Comparison of ENCODE assay signal across 1 cellular context in the genomic region with DNA sequence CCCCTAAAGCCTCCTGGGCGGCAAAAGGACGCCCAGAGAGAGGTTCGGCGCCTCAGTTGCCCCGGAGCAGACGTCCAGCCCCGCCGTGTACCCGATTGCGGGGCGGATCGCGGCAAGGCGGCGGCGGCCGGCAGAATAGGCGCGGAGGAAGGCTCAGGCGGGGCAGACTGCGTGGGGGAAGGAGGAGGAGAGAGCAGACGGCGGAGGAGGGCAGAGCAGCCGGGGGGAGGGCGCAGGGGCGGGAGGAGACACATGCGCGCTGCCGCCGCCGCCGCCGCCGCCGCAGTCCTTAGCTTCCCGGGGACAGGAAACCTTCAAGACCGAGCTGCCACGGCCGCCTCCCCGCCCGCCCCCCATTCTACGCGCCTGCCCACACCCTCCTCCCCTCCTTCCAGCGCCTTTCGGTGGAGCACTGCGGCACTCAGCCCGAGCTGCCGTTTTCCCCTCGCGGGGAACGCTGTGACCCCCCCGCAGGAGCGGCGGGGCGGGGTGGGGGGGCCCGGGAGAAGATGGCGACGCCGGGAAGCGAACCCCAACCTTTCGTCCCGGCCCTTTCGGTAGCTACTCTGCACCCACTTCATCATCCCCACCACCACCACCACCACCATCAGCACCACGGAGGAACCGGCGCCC.
TF ChIP-seq lines count a peak whose summit lies in the region.

A gene with protein sequence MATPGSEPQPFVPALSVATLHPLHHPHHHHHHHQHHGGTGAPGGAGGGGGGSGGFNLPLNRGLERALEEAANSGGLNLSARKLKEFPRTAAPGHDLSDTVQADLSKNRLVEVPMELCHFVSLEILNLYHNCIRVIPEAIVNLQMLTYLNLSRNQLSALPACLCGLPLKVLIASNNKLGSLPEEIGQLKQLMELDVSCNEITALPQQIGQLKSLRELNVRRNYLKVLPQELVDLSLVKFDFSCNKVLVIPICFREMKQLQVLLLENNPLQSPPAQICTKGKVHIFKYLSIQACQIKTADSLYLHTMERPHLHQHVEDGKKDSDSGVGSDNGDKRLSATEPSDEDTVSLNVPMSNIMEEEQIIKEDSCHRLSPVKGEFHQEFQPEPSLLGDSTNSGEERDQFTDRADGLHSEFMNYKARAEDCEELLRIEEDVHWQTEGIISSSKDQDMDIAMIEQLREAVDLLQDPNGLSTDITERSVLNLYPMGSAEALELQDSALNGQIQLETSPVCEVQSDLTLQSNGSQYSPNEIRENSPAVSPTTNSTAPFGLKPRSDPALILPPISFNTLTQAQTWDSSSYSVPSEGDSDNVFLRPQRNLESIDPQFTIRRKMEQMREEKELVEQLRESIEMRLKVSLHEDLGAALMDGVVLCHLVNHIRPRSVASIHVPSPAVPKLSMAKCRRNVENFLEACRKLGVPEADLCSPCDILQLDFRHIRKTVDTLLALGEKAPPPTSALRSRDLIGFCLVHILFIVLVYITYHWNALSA (plus strand): TSS at position 283 of the 633 bp plus-strand sequence. CDS start 227 bp downstream, at position 510.

TF ChIP-seq in H1, 55 proteins besides CTCF, POLR2A, EP300 and RAD21:
- TF ChIP-seq TCF12 (IDR thresholded peaks at IDR 0.05; ENCODE audit: low read depth, low read length) (no peak), BACH1 (IDR thresholded peaks at IDR 0.05; ENCODE audit: low read length) (no peak), HDAC2 (IDR thresholded peaks at IDR 0.05; ENCODE audit: borderline replicate concordance in 1 of 2, low read depth in 2 of 2, low read length in 2 of 2) (no peak), TAF1 (IDR thresholded peaks at IDR 0.05; ENCODE audit: low read depth, low read length) (0 out of 2 replicates have a peak, but pooled peaks have one; percentile 10), SP1 (IDR thresholded peaks at IDR 0.05; ENCODE audit: low read depth, low read length) (no peak), ASH2L (IDR thresholded peaks at IDR 0.05; ENCODE audit: low read length) (peak; percentile 59), PHF8 (conservative IDR thresholded peaks at IDR 0.05; ENCODE audit: low read depth, low read length) (peak; percentile 24; the same call in 1 of the 2 replicates), SP2 (IDR thresholded peaks at IDR 0.05; ENCODE audit: low read length) (no peak), KDM4A (IDR thresholded peaks at IDR 0.05; ENCODE audit: low read depth, low read length, severe bottlenecking) (peak; percentile 36), SRF (IDR thresholded peaks at IDR 0.05; ENCODE audit: low read depth, low read length) (no peak), FOSL1 (IDR thresholded peaks at IDR 0.05; ENCODE audit: insufficient read depth, low read depth, low read length) (no peak), MAFK (IDR thresholded peaks at IDR 0.05; ENCODE audit: low read depth, low read length) (no peak), SUZ12 (IDR thresholded peaks at IDR 0.05; ENCODE audit: low read length) (no peak), NRF1 (IDR thresholded peaks at IDR 0.05; ENCODE audit: low read depth, low read length) (no peak), YY1 (IDR thresholded peaks at IDR 0.05; ENCODE audit: low read depth, low read length) (peak; percentile 38; the same call in 1 of the 2 replicates)
- TF ChIP-seq, protein P1, sequence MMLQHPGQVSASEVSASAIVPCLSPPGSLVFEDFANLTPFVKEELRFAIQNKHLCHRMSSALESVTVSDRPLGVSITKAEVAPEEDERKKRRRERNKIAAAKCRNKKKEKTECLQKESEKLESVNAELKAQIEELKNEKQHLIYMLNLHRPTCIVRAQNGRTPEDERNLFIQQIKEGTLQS (IDR thresholded peaks at IDR 0.05; ENCODE audit: insufficient read depth, low read depth, low read length), result no peak
- TF ChIP-seq, protein P2, sequence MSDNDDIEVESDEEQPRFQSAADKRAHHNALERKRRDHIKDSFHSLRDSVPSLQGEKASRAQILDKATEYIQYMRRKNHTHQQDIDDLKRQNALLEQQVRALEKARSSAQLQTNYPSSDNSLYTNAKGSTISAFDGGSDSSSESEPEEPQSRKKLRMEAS (IDR thresholded peaks at IDR 0.05), result peak; percentile 55
TF ChIP-seq in H1: peak in this region for 6.
